In the genomic region with DNA sequence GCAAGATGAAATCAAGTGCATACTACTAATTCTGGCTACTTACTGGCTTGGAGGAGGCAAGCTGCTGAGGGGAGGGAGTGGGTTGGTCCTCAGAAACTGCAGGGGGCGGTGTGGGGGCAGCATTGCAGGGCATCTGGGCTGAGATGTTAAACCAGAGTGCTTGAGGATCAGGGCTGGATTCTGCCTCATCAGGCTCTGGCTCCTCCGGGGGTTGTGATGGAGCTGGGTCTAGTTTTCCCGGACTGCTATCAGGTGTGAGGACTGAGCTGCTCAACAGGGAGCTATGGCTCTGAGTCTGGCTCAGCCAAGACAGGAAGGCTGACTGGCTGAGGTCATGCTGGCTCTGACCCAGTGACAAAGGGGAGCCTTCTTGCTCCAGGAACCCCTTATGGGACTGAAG, we compare ENCODE assay signal across 8 cellular contexts. TPM values are rescaled to one million over a fixed set of nuclear protein-coding genes. Genes with fewer than 3 reads are reported as not detected.
DNase-seq lines count a peak whose midpoint lies in the region; ATAC-seq, FAIRE-seq and TF ChIP-seq lines count a peak whose summit lies in the region.

No MANE protein-coding gene starts in this region.

- ATAC-seq in right lobe of liver (peak; percentile 15 to 25 (median 18)), HG02798 (IDR thresholded peaks at IDR 0.05; ENCODE audit: poor library complexity, unreplicated experiment) (no peak), GM21786 (IDR thresholded peaks at IDR 0.05; ENCODE audit: unreplicated experiment) (no peak), HG02970 (IDR thresholded peaks at IDR 0.05; ENCODE audit: low FRiP score, unreplicated experiment) (no peak)

- H3K4me1 Mint-ChIP-seq in activated naive CD4-positive, alpha-beta T cell treated with anti-CD3 and anti-CD28 coated beads, Interleukin-2, amount 10 ng/mL, durations not matched to agents 7 days and 5 days: no peaks in the 10 kb centered on the region

- no peak overlapping the region for H3K4me3 ChIP-seq in right lobe of liver

- H3K4me3 Mint-ChIP-seq in activated naive CD4-positive, alpha-beta T cell treated with anti-CD3 and anti-CD28 coated beads, Interleukin-2, amount 10 ng/mL, durations not matched to agents 7 days and 5 days: no peak overlapping the region

- H3K27me3 ChIP-seq in right lobe of liver: no peaks in the 10 kb centered on the region

- no peak overlapping the region for H3K27ac Mint-ChIP-seq in activated naive CD4-positive, alpha-beta T cell treated with anti-CD3 and anti-CD28 coated beads, Interleukin-2, amount 10 ng/mL, durations not matched to agents 7 days and 5 days

- no peak for FAIRE-seq in D721Med (lab: Jason Lieb, UNC)

- no peaks in the 10 kb centered on the region for H3K9me3 ChIP-seq in right lobe of liver

- TF ChIP-seq POLR2A in right lobe of liver (IDR thresholded peaks at IDR 0.05): no peak

- no peaks in the 10 kb centered on the region for H3K27me3 Mint-ChIP-seq in activated naive CD4-positive, alpha-beta T cell treated with anti-CD3 and anti-CD28 coated beads, Interleukin-2, amount 10 ng/mL, durations not matched to agents 7 days and 5 days

- no peak for DNase-seq in D721Med (ENCODE audit: insufficient read length, low spot score)
- DNase-seq in Kasumi-1 (lab: John Stamatoyannopoulos, UW): peak; percentile 29 to 38
- DNase-seq in activated naive CD4-positive, alpha-beta T cell treated with anti-CD3 and anti-CD28 coated beads, Interleukin-2, amount 10 ng/mL, durations not matched to agents 7 days and 5 days: peak; percentile 61
- DNase-seq in right lobe of liver: no peak
- DNase-seq in GF-D8 (lab: John Stamatoyannopoulos, UW): no peak

- intact Hi-C loops in right lobe of liver (cut with DNase I): no loop called here

- H3K36me3 Mint-ChIP-seq in activated naive CD4-positive, alpha-beta T cell treated with anti-CD3 and anti-CD28 coated beads, Interleukin-2, amount 10 ng/mL, durations not matched to agents 7 days and 5 days: peaks cover 80% of the 10 kb centered on the region

- TF ChIP-seq CTCF in D721Med (IDR thresholded peaks at IDR 0.05; ENCODE audit: insufficient read depth, missing control alignments): peak; percentile 14
- TF ChIP-seq CTCF in right lobe of liver (IDR thresholded peaks at IDR 0.05): peak in 1 of 4 donors; percentile 15

- H3K4me1 ChIP-seq in right lobe of liver: no peaks in the 10 kb centered on the region

- 100% methylated on average over 1 of the region's 3 CpGs for WGBS in right lobe of liver (ENCODE audit: insufficient coverage, low coverage, low lambda C conversion rate, missing lambda C conversion rate)

- CTCF ChIA-PET in activated naive CD4-positive, alpha-beta T cell treated with anti-CD3 and anti-CD28 coated beads, Interleukin-2, amount 10 ng/mL, durations not matched to agents 7 days and 5 days (lab: Charles Lee): interaction anchor here (0.6 to 3.2 kb wide), 5 partner anchors 10 to 400 kb away, joined by 3 to 31 read pairs (median 6); no protein-coding TSS in a partner anchor

- no peaks in the 10 kb centered on the region for H3K9me3 Mint-ChIP-seq in activated naive CD4-positive, alpha-beta T cell treated with anti-CD3 and anti-CD28 coated beads, Interleukin-2, amount 10 ng/mL, durations not matched to agents 7 days and 5 days

- H3K27ac ChIP-seq in right lobe of liver: no peak overlapping the region

- H3K36me3 ChIP-seq in right lobe of liver: peaks cover 46 to 95% (median 80%) of the 10 kb centered on the region in 4 donors

RNA-seq across cellular contexts. Expression of a gene that starts 28.6 kb away (rescaled TPM):
- 10 to 100 TPM; 21.8 to 45.7 (median 33.4) TPM for total RNA-seq in right lobe of liver

RNA-seq across cellular contexts. Expression of a gene that starts 44.3 kb away (rescaled TPM):
- total RNA-seq in right lobe of liver: 100 to 1,000 TPM; 346 to 535 (median 362) TPM

Comparison
In these comparisons a context has a peak if more than half of its experiments do, and no peak if none do; other contexts are left out.
1. DNase-seq: peak in Kasumi-1 (2 of 2) and activated naive CD4-positive, alpha-beta T cell treated with anti-CD3 and anti-CD28 coated beads, Interleukin-2, amount 10 ng/mL, durations not matched to agents 7 days and 5 days (single experiment); none in D721Med (single experiment), right lobe of liver (0 of 3) and GF-D8 (single experiment).
2. ATAC-seq: peak in right lobe of liver (4 of 4); none in HG02798 (single experiment), GM21786 (single experiment) and HG02970 (single experiment).